Comparison of ENCODE assay signal across 5 cellular contexts in the genomic region with DNA sequence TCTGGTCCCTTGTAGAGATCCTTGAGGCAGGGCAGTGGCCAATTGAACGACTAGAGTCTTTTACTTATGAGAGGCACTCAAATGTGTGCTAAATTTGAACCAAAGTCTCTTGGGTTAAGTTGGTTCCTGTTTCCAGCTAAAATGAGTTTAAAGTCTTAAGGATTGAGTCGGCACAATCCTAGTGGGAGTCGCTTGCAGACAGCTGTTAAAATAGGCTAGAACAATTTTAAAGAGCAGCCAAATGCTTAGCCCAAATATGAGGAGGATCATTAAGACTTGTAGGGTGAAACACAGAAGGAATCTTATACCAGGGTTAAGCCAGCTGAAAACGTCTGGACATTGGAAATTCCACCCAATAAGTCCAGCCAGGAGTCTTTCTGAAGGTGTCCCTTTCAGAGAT.
"Had no signal": no experiment of that assay in that cellular context is flagged by ENCODE, and none has a peak within 500 bp of the region (broad histone marks: within the 10 kb centered on the region; RNA-seq: fewer than 3 reads in every experiment).

No MANE protein-coding gene starts in this region.

- H3K4me3 ChIP-seq: K562 had no signal

- H3K27ac Mint-ChIP-seq: IgD-negative memory B cell had no signal

- H3K27ac ChIP-seq: HL-60 had no signal

- H3K4me1 Mint-ChIP-seq: IgD-negative memory B cell had no signal

- DNase-seq: IMR-90, KBM-7 had no signal

- H3K27me3 Mint-ChIP-seq: IgD-negative memory B cell had no signal

- H3K4me3 Mint-ChIP-seq: IgD-negative memory B cell had no signal

- ATAC-seq: K562 had no signal
